In genomic region chr6:134199848-134200606, GRCh38 we compare ENCODE assay signal across 1 cellular context.
TF ChIP-seq lines count a peak whose summit lies in the region.

No MANE protein-coding gene starts in this region.

TF ChIP-seq in GM12878, 131 proteins besides CTCF, POLR2A, EP300 and RAD21 (continued from another document):
- peak; percentile 22; the same call in 1 of the 2 replicates for TF ChIP-seq ATF2 (IDR thresholded peaks at IDR 0.05; ENCODE audit: low read length)
- TF ChIP-seq RUNX3 (IDR thresholded peaks at IDR 0.05; ENCODE audit: low read length), result peak; percentile 66
- no peak for TF ChIP-seq NFYA (IDR thresholded peaks at IDR 0.05; ENCODE audit: borderline replicate concordance, low read depth, low read length)
- no peak for TF ChIP-seq KDM1A (IDR thresholded peaks at IDR 0.05; ENCODE audit: borderline replicate concordance)
- no peak for TF ChIP-seq RFX5 (IDR thresholded peaks at IDR 0.05; ENCODE audit: low read depth, low read length)
- no peak for TF ChIP-seq MLLT1 (IDR thresholded peaks at IDR 0.05)
- TF ChIP-seq HDAC2 (IDR thresholded peaks at IDR 0.05), result no peak
